In the genomic region with DNA sequence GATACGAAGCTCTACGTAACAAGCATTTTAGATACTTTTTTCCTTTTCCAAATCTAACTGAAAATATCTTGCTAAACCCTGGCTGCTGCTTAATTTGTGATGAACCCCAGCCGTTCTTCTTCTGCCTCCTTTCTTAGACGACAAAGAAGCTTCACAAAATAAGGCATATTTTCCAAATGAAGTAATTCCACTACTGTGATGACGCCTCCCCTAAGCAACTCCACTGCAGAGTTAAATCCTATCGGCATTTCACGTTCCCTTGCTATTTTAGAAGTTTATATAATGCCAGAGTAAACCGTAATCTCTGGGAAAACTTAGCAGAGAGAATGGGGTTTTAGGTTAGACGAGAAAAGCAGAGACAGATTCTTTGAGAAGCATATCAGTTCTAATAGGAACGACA, we compare ENCODE assay signal across 23 cellular contexts.
A peak's percentile ranks its signal among the peaks of the same experiment; 100 is the strongest.
DNase-seq lines count a peak whose midpoint lies in the region; ATAC-seq and TF ChIP-seq lines count a peak whose summit lies in the region.
"Had no signal": no experiment of that assay in that cellular context is flagged by ENCODE, and none has a peak within 500 bp of the region (broad histone marks: within the 10 kb centered on the region; RNA-seq: fewer than 3 reads in every experiment).

No MANE protein-coding gene starts in this region.

- no peaks in the 10 kb centered on the region for H3K4me1 ChIP-seq in fibroblast of lung (ENCODE audit: control insufficient read depth, extremely low read depth, insufficient read depth, low read length)
- H3K4me1 ChIP-seq in hepatocyte (ENCODE audit: insufficient read depth), result no peaks in the 10 kb centered on the region
- H3K4me1 ChIP-seq in stomach, result no peaks in the 10 kb centered on the region
- H3K4me1 ChIP-seq in lower lobe of right lung, result no peaks in the 10 kb centered on the region
- H3K4me1 ChIP-seq: Peyer's patch, testis had no signal

- no peak for TF ChIP-seq EP300 in stomach (IDR thresholded peaks at IDR 0.05)

- WGBS in hepatocyte (ENCODE audit: low lambda C conversion rate, missing lambda C conversion rate), result 67% methylated on average over 10 of the region's 10 CpGs
- 60 to 85% (median 69%) methylated on average over 10 of the region's 10 CpGs for WGBS in stomach, 5 donors

- H3K9me3 ChIP-seq in fibroblast of lung (ENCODE audit: control insufficient read depth, insufficient read depth, low read depth, low read length) (no peaks in the 10 kb centered on the region), hepatocyte (ENCODE audit: low read depth) (no peaks in the 10 kb centered on the region), stomach (no peaks in the 10 kb centered on the region), lower lobe of right lung (no peaks in the 10 kb centered on the region)
- H3K9me3 ChIP-seq: Peyer's patch, testis had no signal

- H3K9ac ChIP-seq in fibroblast of lung (ENCODE audit: insufficient read depth, low read length), result no peak overlapping the region

- H3K9me2 ChIP-seq in hepatocyte (replicated peaks; ENCODE audit: insufficient read depth), result no peaks in the 10 kb centered on the region

- TF ChIP-seq POLR2A in stomach (IDR thresholded peaks at IDR 0.05), result no peak

- H3K27me3 ChIP-seq in fibroblast of lung (ENCODE audit: control insufficient read depth, insufficient read depth, low read length), result no peaks in the 10 kb centered on the region
- H3K27me3 ChIP-seq in hepatocyte, result no peaks in the 10 kb centered on the region
- no peaks in the 10 kb centered on the region for H3K27me3 ChIP-seq in stomach
- no peaks in the 10 kb centered on the region for H3K27me3 ChIP-seq in lower lobe of right lung (ENCODE audit: low read depth)
- H3K27me3 ChIP-seq: Peyer's patch, testis had no signal

- no peak for ATAC-seq in lower lobe of right lung
- no peak for ATAC-seq in GM19395 (IDR thresholded peaks at IDR 0.05; ENCODE audit: unreplicated experiment)
- ATAC-seq: activated CD8-positive, alpha-beta T cell treated with anti-CD3 and anti-CD28 coated beads for 36 hours; left lobe of liver; stimulated activated effector memory CD8-positive, alpha-beta T cell treated with anti-CD3 and anti-CD28 coated beads, Interleukin-12 subunit alpha, Interleukin-12 subunit beta, amount 100 ng/mL, for 72 hours had no signal

- peak; percentile 30 for DNase-seq in GM03348 (ENCODE audit: low spot score)
- DNase-seq in fibroblast of lung (ENCODE audit: low read depth in 2 of 2), result peak; percentile 23 to 29
- no peak for DNase-seq in hepatocyte (ENCODE audit: low spot score)
- no peak for DNase-seq in stomach
- no peak for DNase-seq in midbrain (lab: John Stamatoyannopoulos, UW)
- no peak for DNase-seq in lower lobe of right lung
- no peak for DNase-seq in MV-4-11 (lab: John Stamatoyannopoulos, UW)
- DNase-seq: activated B cell treated with CpG ODN at 0.5 μM for 24 hours; activated CD8-positive, alpha-beta T cell treated with anti-CD3 and anti-CD28 coated beads for 36 hours; activated T-cell treated with anti-CD3 and anti-CD28 coated beads, Interleukin-2, amount 50 U/mL, for 1 hour; caudate nucleus; CD8-positive, alpha-beta memory T cell; NCI-H1048; NCI-H2081; NCI-H446; occipital lobe; Peyer's patch; T1000; testis had no signal

- H3K79me2 ChIP-seq in fibroblast of lung (ENCODE audit: control insufficient read depth, insufficient read depth, low read length), result no peaks in the 10 kb centered on the region
- no peaks in the 10 kb centered on the region for H3K79me2 ChIP-seq in hepatocyte

- H4K20me1 ChIP-seq in fibroblast of lung (ENCODE audit: control insufficient read depth, extremely low read depth, insufficient read depth, low read length) (no peaks in the 10 kb centered on the region), hepatocyte (ENCODE audit: insufficient read depth, poor library complexity, severe bottlenecking) (no peaks in the 10 kb centered on the region)

- H3K4me2 ChIP-seq in fibroblast of lung (ENCODE audit: extremely low read depth, insufficient read depth, low read length) (no peak overlapping the region), hepatocyte (peak overlapping the region; percentile 29)

- no peak overlapping the region for H3K27ac ChIP-seq in fibroblast of lung (ENCODE audit: insufficient read depth, low read length)
- no peak overlapping the region for H3K27ac ChIP-seq in hepatocyte
- H3K27ac ChIP-seq in stomach, result peak overlapping the region in 4 of 5 donors; percentile 0 to 53 (median 34)
- H3K27ac ChIP-seq in lower lobe of right lung, result no peak overlapping the region
- H3K27ac ChIP-seq: epithelial cell of prostate, testis had no signal

- H2AFZ ChIP-seq in fibroblast of lung (ENCODE audit: low read length) (peak overlapping the region; percentile 15), hepatocyte (peak overlapping the region; percentile 35)

- TF ChIP-seq CTCF in fibroblast of lung (conservative IDR thresholded peaks at IDR 0.05 in 1 of 2, IDR thresholded peaks at IDR 0.05 in 1 of 2; ENCODE audit: low read depth in 1 of 2, low read length in 2 of 2) (no peak), hepatocyte (IDR thresholded peaks at IDR 0.05; ENCODE audit: poor library complexity) (no peak), stomach (IDR thresholded peaks at IDR 0.05) (no peak), lower lobe of right lung (IDR thresholded peaks at IDR 0.05) (no peak)

- no peaks in the 10 kb centered on the region for H3K36me3 ChIP-seq in fibroblast of lung (ENCODE audit: control insufficient read depth, insufficient read depth, low read length)
- no peaks in the 10 kb centered on the region for H3K36me3 ChIP-seq in hepatocyte (replicated peaks; ENCODE audit: insufficient read depth, low read depth)
- no peaks in the 10 kb centered on the region for H3K36me3 ChIP-seq in stomach
- no peaks in the 10 kb centered on the region for H3K36me3 ChIP-seq in lower lobe of right lung
- H3K36me3 ChIP-seq: Peyer's patch had no signal

- intact Hi-C loops in stomach (cut with DNase I; ENCODE audit: low total_unique reads) (no loop called here), lower lobe of right lung (cut with DNase I) (no loop called here)

- no peak overlapping the region for H3K4me3 ChIP-seq in fibroblast of lung (replicated peaks in 1 of 4; ENCODE audit: control extremely low read depth in 1 of 4, insufficient read depth in 1 of 4, low read depth in 3 of 4, low read length in 4 of 4)
- H3K4me3 ChIP-seq in hepatocyte, result no peak overlapping the region
- H3K4me3 ChIP-seq in stomach, result no peak overlapping the region
- H3K4me3 ChIP-seq in lower lobe of right lung, result no peak overlapping the region
- H3K4me3 ChIP-seq: Peyer's patch, testis had no signal

Comparison
In these comparisons a context has a peak if more than half of its experiments do, and no peak if none do; other contexts are left out.
1. DNase-seq: peak in GM03348 (single experiment) and fibroblast of lung (2 of 2); none in hepatocyte (single experiment), stomach (single experiment), midbrain (single experiment), lower lobe of right lung (single experiment) and MV-4-11 (single experiment).
2. H3K27ac ChIP-seq: peak in stomach (4 of 5); none in fibroblast of lung (single experiment), hepatocyte (single experiment) and lower lobe of right lung (single experiment).